34 cellular contexts compared by ENCODE assay signal in the genomic region with DNA sequence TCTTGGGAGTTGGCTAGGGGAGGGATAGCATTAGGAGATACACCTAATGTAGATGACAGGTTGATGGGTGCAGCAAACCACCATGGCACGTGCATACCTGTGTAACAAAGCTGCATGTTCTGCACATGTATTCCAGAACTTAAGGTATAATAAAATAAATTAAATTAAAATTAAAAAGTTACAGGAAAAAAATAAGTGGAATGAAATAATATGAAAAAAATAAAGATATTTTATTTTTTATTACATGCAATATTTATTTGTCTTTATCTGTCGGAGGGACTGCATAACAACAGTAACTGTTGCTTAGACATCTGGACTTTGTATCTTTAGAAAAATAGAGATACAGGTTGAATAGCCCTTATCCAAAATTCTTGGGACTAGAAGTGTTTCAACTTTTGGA.
"Had no signal": no experiment of that assay in that cellular context is flagged by ENCODE, and none has a peak within 500 bp of the region (broad histone marks: within the 10 kb centered on the region; RNA-seq: fewer than 3 reads in every experiment).

No MANE protein-coding gene starts in this region.

- DNase-seq: Karpas-422, Kasumi-1, MG63, MM.1S, MV-4-11, NCI-H1048, NCI-H1092, NCI-H1092 treated with DMSO at 0.1 percent for 48 hours, NCI-H1105, NCI-H1105 treated with DMSO at 0.1 percent for 48 hours, NCI-H1417, NCI-H1417 treated with DMSO at 0.1 percent for 48 hours, NCI-H1436, NCI-H1436 treated with DMSO at 0.1 percent for 48 hours, NCI-H146, NCI-H1694, NCI-H1694 treated with DMSO at 0.1 percent for 48 hours, NCI-H187, NCI-H187 treated with DMSO at 0.1 percent for 48 hours, NCI-H1930, NCI-H2029, NCI-H2029 treated with DMSO at 0.1 percent for 48 hours, NCI-H2081, NCI-H2081 treated with DMSO at 0.1 percent for 48 hours, NCI-H2107, NCI-H2171, NCI-H2171 treated with DMSO at 0.1 percent for 48 hours, NCI-H2227 treated with DMSO at 0.1 percent for 48 hours, NCI-H226, NCI-H345, NCI-H446, NCI-H446 treated with DMSO at 0.1 percent for 48 hours, NCI-H510A, NCI-H510A treated with DMSO at 0.1 percent for 48 hours had no signal
